Comparison of ENCODE assay signal across 1 cellular context in the genomic region with DNA sequence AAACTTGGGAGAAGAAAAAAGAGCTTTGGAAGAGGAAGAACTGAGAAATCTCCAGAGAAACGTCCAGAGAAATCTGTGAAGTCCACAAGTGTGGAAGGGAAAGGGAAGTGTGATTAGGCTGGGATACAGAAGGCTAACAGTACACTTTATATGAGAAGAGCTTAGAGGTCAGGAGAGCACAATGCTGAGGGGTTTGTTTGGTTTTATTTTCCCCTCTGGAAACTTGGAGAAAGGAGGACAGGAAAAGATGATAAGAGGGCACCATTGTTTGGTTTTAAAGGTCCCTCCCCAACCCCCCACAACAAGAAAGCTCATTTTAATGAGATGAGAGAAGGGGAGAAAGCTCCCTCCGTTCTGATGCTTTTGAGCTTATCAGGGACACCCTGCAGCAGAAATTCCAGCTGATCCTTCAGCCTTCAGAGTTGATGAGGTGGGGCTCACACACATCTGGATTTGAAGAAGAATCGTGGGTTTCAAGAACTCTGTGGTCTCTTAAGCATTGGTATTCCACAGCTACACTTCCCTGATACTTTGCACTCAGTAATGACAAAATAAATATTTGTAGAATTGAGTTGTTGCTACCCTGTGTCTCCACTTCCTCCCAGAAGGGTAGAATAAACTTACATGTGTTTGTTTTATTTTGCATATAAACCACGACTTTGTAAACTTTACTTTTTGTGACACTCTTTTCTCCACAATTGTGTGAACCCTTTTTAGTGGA.
TF ChIP-seq lines count a peak whose summit lies in the region.

No MANE protein-coding gene starts in this region.

TF ChIP-seq in HepG2, 621 proteins besides CTCF, POLR2A, EP300 and RAD21 (continued from another document and continues in another):
- TF ChIP-seq ZBTB43 (CRISPR knock-in tag; conservative IDR thresholded peaks at IDR 0.05) (no peak), ZBTB44 (CRISPR knock-in tag; IDR thresholded peaks at IDR 0.05) (no peak), ZNF737 (CRISPR knock-in tag; IDR thresholded peaks at IDR 0.05; ENCODE audit: borderline replicate concordance) (no peak), HCFC1 (IDR thresholded peaks at IDR 0.05; ENCODE audit: low read depth, low read length) (no peak), ZNF761 (CRISPR knock-in tag; conservative IDR thresholded peaks at IDR 0.05) (no peak), THYN1 (CRISPR knock-in tag; IDR thresholded peaks at IDR 0.05; ENCODE audit: borderline replicate concordance, low read depth) (no peak), PAF1 (CRISPR knock-in tag; IDR thresholded peaks at IDR 0.05) (no peak), ZMYM2 (CRISPR knock-in tag; IDR thresholded peaks at IDR 0.05) (no peak), ARID4A (CRISPR knock-in tag; IDR thresholded peaks at IDR 0.05; ENCODE audit: borderline replicate concordance) (peak; percentile 27; the same call in 1 of the 2 replicates), IRX3 (CRISPR knock-in tag; IDR thresholded peaks at IDR 0.05; ENCODE audit: borderline replicate concordance, low read depth) (no peak), KLF11 (CRISPR knock-in tag; IDR thresholded peaks at IDR 0.05) (no peak), GATAD2A (CRISPR knock-in tag; IDR thresholded peaks at IDR 0.05) (peak; percentile 68), NFIB (CRISPR knock-in tag; IDR thresholded peaks at IDR 0.05; ENCODE audit: borderline replicate concordance) (no peak), TCF12 (IDR thresholded peaks at IDR 0.05) (no peak), TCF12 (CRISPR knock-in tag; IDR thresholded peaks at IDR 0.05) (peak; percentile 44; the same call in 1 of the 2 replicates), ZNF574 (CRISPR knock-in tag; IDR thresholded peaks at IDR 0.05) (no peak), ZBTB3 (CRISPR knock-in tag; IDR thresholded peaks at IDR 0.05; ENCODE audit: borderline replicate concordance, low read depth) (peak; percentile 63; the same call in 1 of the 2 replicates), EEA1 (CRISPR knock-in tag; IDR thresholded peaks at IDR 0.05; ENCODE audit: borderline replicate concordance) (no peak), PCBP1 (IDR thresholded peaks at IDR 0.05; ENCODE audit: borderline replicate concordance, low read depth, low read length) (no peak), ZNF138 (CRISPR knock-in tag; IDR thresholded peaks at IDR 0.05; ENCODE audit: low read depth) (no peak), DRAP1 (CRISPR knock-in tag; IDR thresholded peaks at IDR 0.05) (0 out of 2 replicates have a peak, but pooled peaks have one; percentile 34), HDAC2 (CRISPR knock-in tag; IDR thresholded peaks at IDR 0.05) (peak; percentile 36; the same call in 1 of the 2 replicates), MEIS2 (CRISPR knock-in tag; IDR thresholded peaks at IDR 0.05) (no peak), ZBTB7B (CRISPR knock-in tag; IDR thresholded peaks at IDR 0.05) (no peak; the same call in 1 of the 2 replicates), NPAS2 (CRISPR knock-in tag; IDR thresholded peaks at IDR 0.05; ENCODE audit: borderline replicate concordance) (no peak), TBX2 (CRISPR knock-in tag; IDR thresholded peaks at IDR 0.05; ENCODE audit: borderline replicate concordance) (peak; percentile 56; the same call in 1 of the 2 replicates), CSRNP2 (CRISPR knock-in tag; conservative IDR thresholded peaks at IDR 0.05; ENCODE audit: low read depth) (no peak), ZNF558 (CRISPR knock-in tag; IDR thresholded peaks at IDR 0.05; ENCODE audit: borderline replicate concordance) (no peak), ZNF605 (CRISPR knock-in tag; IDR thresholded peaks at IDR 0.05) (no peak), ZNF547 (CRISPR knock-in tag; IDR thresholded peaks at IDR 0.05) (no peak), ZNF33B (CRISPR knock-in tag; IDR thresholded peaks at IDR 0.05) (no peak)
- TF ChIP-seq, protein P1, sequence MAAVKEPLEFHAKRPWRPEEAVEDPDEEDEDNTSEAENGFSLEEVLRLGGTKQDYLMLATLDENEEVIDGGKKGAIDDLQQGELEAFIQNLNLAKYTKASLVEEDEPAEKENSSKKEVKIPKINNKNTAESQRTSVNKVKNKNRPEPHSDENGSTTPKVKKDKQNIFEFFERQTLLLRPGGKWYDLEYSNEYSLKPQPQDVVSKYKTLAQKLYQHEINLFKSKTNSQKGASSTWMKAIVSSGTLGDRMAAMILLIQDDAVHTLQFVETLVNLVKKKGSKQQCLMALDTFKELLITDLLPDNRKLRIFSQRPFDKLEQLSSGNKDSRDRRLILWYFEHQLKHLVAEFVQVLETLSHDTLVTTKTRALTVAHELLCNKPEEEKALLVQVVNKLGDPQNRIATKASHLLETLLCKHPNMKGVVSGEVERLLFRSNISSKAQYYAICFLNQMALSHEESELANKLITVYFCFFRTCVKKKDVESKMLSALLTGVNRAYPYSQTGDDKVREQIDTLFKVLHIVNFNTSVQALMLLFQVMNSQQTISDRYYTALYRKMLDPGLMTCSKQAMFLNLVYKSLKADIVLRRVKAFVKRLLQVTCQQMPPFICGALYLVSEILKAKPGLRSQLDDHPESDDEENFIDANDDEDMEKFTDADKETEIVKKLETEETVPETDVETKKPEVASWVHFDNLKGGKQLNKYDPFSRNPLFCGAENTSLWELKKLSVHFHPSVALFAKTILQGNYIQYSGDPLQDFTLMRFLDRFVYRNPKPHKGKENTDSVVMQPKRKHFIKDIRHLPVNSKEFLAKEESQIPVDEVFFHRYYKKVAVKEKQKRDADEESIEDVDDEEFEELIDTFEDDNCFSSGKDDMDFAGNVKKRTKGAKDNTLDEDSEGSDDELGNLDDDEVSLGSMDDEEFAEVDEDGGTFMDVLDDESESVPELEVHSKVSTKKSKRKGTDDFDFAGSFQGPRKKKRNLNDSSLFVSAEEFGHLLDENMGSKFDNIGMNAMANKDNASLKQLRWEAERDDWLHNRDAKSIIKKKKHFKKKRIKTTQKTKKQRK (IDR thresholded peaks at IDR 0.05; ENCODE audit: low read length), result no peak
- TF ChIP-seq, protein P2, sequence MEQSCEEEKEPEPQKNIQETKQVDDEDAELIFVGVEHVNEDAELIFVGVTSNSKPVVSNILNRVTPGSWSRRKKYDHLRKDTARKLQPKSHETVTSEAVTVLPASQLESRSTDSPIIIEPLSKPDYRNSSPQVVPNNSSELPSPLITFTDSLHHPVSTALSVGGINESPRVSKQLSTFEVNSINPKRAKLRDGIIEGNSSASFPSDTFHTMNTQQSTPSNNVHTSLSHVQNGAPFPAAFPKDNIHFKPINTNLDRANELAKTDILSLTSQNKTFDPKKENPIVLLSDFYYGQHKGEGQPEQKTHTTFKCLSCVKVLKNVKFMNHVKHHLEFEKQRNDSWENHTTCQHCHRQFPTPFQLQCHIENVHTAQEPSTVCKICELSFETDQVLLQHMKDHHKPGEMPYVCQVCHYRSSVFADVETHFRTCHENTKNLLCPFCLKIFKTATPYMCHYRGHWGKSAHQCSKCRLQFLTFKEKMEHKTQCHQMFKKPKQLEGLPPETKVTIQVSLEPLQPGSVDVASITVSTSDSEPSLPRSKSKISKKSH (CRISPR knock-in tag; IDR thresholded peaks at IDR 0.05; ENCODE audit: borderline replicate concordance), result no peak
- TF ChIP-seq, protein P3, sequence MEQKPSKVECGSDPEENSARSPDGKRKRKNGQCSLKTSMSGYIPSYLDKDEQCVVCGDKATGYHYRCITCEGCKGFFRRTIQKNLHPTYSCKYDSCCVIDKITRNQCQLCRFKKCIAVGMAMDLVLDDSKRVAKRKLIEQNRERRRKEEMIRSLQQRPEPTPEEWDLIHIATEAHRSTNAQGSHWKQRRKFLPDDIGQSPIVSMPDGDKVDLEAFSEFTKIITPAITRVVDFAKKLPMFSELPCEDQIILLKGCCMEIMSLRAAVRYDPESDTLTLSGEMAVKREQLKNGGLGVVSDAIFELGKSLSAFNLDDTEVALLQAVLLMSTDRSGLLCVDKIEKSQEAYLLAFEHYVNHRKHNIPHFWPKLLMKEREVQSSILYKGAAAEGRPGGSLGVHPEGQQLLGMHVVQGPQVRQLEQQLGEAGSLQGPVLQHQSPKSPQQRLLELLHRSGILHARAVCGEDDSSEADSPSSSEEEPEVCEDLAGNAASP (CRISPR knock-in tag; IDR thresholded peaks at IDR 0.05; ENCODE audit: borderline replicate concordance), result no peak
- TF ChIP-seq, protein P4, sequence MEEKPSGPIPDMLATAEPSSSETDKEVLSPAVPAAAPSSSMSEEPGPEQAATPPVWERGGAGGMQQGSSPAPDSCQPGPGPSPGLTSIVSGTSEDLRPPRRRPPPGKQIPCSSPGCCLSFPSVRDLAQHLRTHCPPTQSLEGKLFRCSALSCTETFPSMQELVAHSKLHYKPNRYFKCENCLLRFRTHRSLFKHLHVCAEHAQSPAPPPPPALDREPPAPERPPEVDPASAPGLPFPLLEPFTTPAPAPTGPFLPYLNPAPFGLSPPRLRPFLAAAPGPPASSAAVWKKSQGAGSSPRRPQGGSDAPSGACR (CRISPR knock-in tag; IDR thresholded peaks at IDR 0.05), result no peak
